In the genomic region with DNA sequence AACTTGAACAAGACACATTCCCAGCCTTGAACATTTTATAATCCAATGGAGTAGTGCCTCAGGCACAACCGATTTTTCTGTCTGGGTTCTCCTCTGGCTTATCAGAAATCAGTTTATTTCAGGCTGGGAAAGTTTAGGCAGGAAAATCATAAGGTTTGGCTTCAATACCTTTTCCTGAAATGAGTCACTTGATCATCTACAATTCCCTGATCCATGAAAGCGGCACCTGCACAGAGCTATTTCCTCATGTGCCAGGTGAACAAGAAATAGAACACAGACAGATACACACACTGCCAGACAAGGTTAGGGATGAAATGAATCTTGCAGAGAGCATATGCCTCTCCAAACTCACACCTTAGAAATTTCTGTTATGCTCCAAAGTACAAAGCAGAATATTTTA, we compare ENCODE assay signal across 15 cellular contexts.
A peak's percentile ranks its signal among the peaks of the same experiment; 100 is the strongest.
DNase-seq lines count a peak whose midpoint lies in the region; ATAC-seq and TF ChIP-seq lines count a peak whose summit lies in the region.
"Had no signal": no experiment of that assay in that cellular context is flagged by ENCODE, and none has a peak within 500 bp of the region (broad histone marks: within the 10 kb centered on the region; RNA-seq: fewer than 3 reads in every experiment).

No MANE protein-coding gene starts in this region.

- H3K27me3 ChIP-seq in colonic mucosa (no peaks in the 10 kb centered on the region), transverse colon (no peaks in the 10 kb centered on the region), H7 (ENCODE audit: control insufficient read depth, insufficient read depth, low read length) (no peaks in the 10 kb centered on the region)
- H3K27me3 ChIP-seq: BLaER1 treated with 17β-estradiol and CSF1 and Interleukin-3, amounts not matched to agents 10 nM and 100 nM had no signal

- 52 to 59% methylated on average over 2 of the region's 2 CpGs for WGBS in transverse colon (ENCODE audit: low coverage in 1 of 2), 2 donors

- no peaks in the 10 kb centered on the region for H3K4me1 ChIP-seq in colonic mucosa
- no peaks in the 10 kb centered on the region for H3K4me1 ChIP-seq in mucosa of descending colon (ENCODE audit: low read depth)
- H3K4me1 ChIP-seq in transverse colon, result peaks cover 0 to 7% (median 0%) of the 10 kb centered on the region in 4 donors
- H3K4me1 ChIP-seq: BLaER1 treated with 17β-estradiol and CSF1 and Interleukin-3, amounts not matched to agents 10 nM and 100 nM; HAP-1 had no signal

- no peak for TF ChIP-seq POLR2A in transverse colon (IDR thresholded peaks at IDR 0.05)

- in situ Hi-C loops in transverse colon (cut with MboI; ENCODE audit: low pct_ligation_motif_present in 1 of 4, low pct_unique_long_range_greater_than_20kb in 1 of 4, low sequenced_read_pairs in 3 of 4), result no loop called here

- CTCF ChIA-PET in Calu3 (lab: Charles Lee), result interaction anchor here (0.6 to 1.0 kb wide), 3 partner anchors 11 to 1103 kb away, joined by 3 to 5 read pairs (median 3); no protein-coding TSS in a partner anchor

- H3K4me3 ChIP-seq in colonic mucosa (no peak overlapping the region), mucosa of descending colon (no peak overlapping the region), transverse colon (no peak overlapping the region), H7 (ENCODE audit: insufficient read depth, low read depth, low read length) (no peak overlapping the region)
- H3K4me3 ChIP-seq: BLaER1 treated with 17β-estradiol and CSF1 and Interleukin-3, amounts not matched to agents 10 nM and 100 nM; HAP-1; K562 had no signal

- H3K9ac ChIP-seq in colonic mucosa (ENCODE audit: low read depth in 2 of 2, low read length in 2 of 2), result no peak overlapping the region
- H3K9ac ChIP-seq: BLaER1 treated with 17β-estradiol and CSF1 and Interleukin-3, amounts not matched to agents 10 nM and 100 nM had no signal

- H3K36me3 ChIP-seq in colonic mucosa (no peaks in the 10 kb centered on the region), mucosa of descending colon (ENCODE audit: low read depth) (no peaks in the 10 kb centered on the region), transverse colon (no peaks in the 10 kb centered on the region), H7 (replicated peaks; ENCODE audit: control insufficient read depth, insufficient read depth, low read length) (no peaks in the 10 kb centered on the region)
- H3K36me3 ChIP-seq: BLaER1 treated with 17β-estradiol and CSF1 and Interleukin-3, amounts not matched to agents 10 nM and 100 nM; HAP-1 had no signal

- peaks cover 7% of the 10 kb centered on the region for H3K9me3 Mint-ChIP-seq in Calu3 (ENCODE audit: low read depth, unreplicated experiment)

- no peaks in the 10 kb centered on the region for H3K27me3 Mint-ChIP-seq in Calu3 (ENCODE audit: unreplicated experiment)

- peak; percentile 11 for DNase-seq in Calu3
- peak; percentile 51 for DNase-seq in colonic mucosa
- DNase-seq in mucosa of descending colon, result peak in 1 of 3 donors; percentile 18
- peak; percentile 27 for DNase-seq in transverse colon
- no peak for DNase-seq in H7
- no peak for DNase-seq in NCI-H2196 treated with DMSO at 0.1 percent for 48 hours (lab: John Stamatoyannopoulos, UW; ENCODE audit: unreplicated experiment)
- DNase-seq: 8988T; ACHN; CD4-positive, CD25-positive, alpha-beta regulatory T cell; DMS 273 treated with DMSO at 0.1 percent for 48 hours; GOT3 had no signal

- H3K9me3 ChIP-seq in colonic mucosa (no peaks in the 10 kb centered on the region), mucosa of descending colon (no peaks in the 10 kb centered on the region), transverse colon (no peaks in the 10 kb centered on the region)
- H3K9me3 ChIP-seq: HAP-1 had no signal

- TF ChIP-seq EP300 in transverse colon (IDR thresholded peaks at IDR 0.05; ENCODE audit: low read depth), result no peak

- no peak overlapping the region for H3K4me3 Mint-ChIP-seq in Calu3 (ENCODE audit: low read depth, unreplicated experiment)
- H3K4me3 Mint-ChIP-seq: CD4-positive, CD25-positive, alpha-beta regulatory T cell had no signal

- peak overlapping the region; percentile 59 for H3K27ac Mint-ChIP-seq in Calu3 (ENCODE audit: unreplicated experiment)
- H3K27ac Mint-ChIP-seq: CD4-positive, CD25-positive, alpha-beta regulatory T cell had no signal

- no peak for TF ChIP-seq CTCF in Calu3 (IDR thresholded peaks at IDR 0.05; ENCODE audit: unreplicated experiment)
- no peak for TF ChIP-seq CTCF in colonic mucosa (IDR thresholded peaks at IDR 0.05)
- no peak for TF ChIP-seq CTCF in mucosa of descending colon (IDR thresholded peaks at IDR 0.05)
- TF ChIP-seq CTCF in transverse colon (IDR thresholded peaks at IDR 0.05), result no peak

- H3K36me3 Mint-ChIP-seq in Calu3 (ENCODE audit: insufficient read depth, unreplicated experiment), result no peaks in the 10 kb centered on the region
- H3K36me3 Mint-ChIP-seq: CD4-positive, CD25-positive, alpha-beta regulatory T cell had no signal

- H3K27ac ChIP-seq in colonic mucosa, result no peak overlapping the region
- peak overlapping the region in 3 of 4 donors; percentile 18 to 30 (median 20) for H3K27ac ChIP-seq in transverse colon
- H3K27ac ChIP-seq: BLaER1 treated with 17β-estradiol and CSF1 and Interleukin-3, amounts not matched to agents 10 nM and 100 nM had no signal

- ATAC-seq in mucosa of descending colon (peak; percentile 98), GM18867 (IDR thresholded peaks at IDR 0.05; ENCODE audit: unreplicated experiment) (no peak)
- ATAC-seq: K562 had no signal

- no TSS peak for BruUV-seq in Calu3 (replicated peaks; lab: Mats Ljungman, UMichigan)

- peaks cover 59% of the 10 kb centered on the region for H3K4me1 Mint-ChIP-seq in Calu3 (ENCODE audit: low read depth, unreplicated experiment)
- H3K4me1 Mint-ChIP-seq: CD4-positive, CD25-positive, alpha-beta regulatory T cell had no signal

- intact Hi-C loops in Calu3 (cut with micrococcal nuclease; ENCODE audit: unreplicated experiment) (loop anchor here (5.0 kb wide), 1 partner anchor 77 kb away; no protein-coding TSS in a partner anchor), colonic mucosa (cut with DNase I) (no loop called here), mucosa of descending colon (cut with DNase I, micrococcal nuclease) (no loop called here), transverse colon (cut with DNase I; ENCODE audit: low total_unique reads) (no loop called here)

Comparison
In these comparisons a context has a peak if more than half of its experiments do, and no peak if none do; other contexts are left out.
1. DNase-seq: peak in Calu3 (single experiment), colonic mucosa (single experiment) and transverse colon (single experiment); none in H7 (single experiment) and NCI-H2196 treated with DMSO at 0.1 percent for 48 hours (single experiment).